ENCODE assay signal across 1 cellular context in genomic region chr17:16820979-16821543, GRCh38.
TF ChIP-seq lines count a peak whose summit lies in the region.

No MANE protein-coding gene starts in this region.

TF ChIP-seq in GM23338, 12 proteins besides CTCF, POLR2A, EP300 and RAD21 (continued from another document):
- TF ChIP-seq POLR2AphosphoS5 (IDR thresholded peaks at IDR 0.05; ENCODE audit: low read depth) (no peak), NANOG (IDR thresholded peaks at IDR 0.05; ENCODE audit: borderline replicate concordance) (no peak), STAT1 (IDR thresholded peaks at IDR 0.05; ENCODE audit: unreplicated experiment) (no peak), CREB1 (CRISPR knock-in tag; IDR thresholded peaks at IDR 0.05; ENCODE audit: low read depth) (no peak), JUNB (IDR thresholded peaks at IDR 0.05; ENCODE audit: unreplicated experiment) (no peak)
- TF ChIP-seq, protein P1, sequence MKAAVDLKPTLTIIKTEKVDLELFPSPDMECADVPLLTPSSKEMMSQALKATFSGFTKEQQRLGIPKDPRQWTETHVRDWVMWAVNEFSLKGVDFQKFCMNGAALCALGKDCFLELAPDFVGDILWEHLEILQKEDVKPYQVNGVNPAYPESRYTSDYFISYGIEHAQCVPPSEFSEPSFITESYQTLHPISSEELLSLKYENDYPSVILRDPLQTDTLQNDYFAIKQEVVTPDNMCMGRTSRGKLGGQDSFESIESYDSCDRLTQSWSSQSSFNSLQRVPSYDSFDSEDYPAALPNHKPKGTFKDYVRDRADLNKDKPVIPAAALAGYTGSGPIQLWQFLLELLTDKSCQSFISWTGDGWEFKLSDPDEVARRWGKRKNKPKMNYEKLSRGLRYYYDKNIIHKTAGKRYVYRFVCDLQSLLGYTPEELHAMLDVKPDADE (IDR thresholded peaks at IDR 0.05): no peak
TF ChIP-seq in GM23338: peak in this region for 0.
